28 cellular contexts compared by ENCODE assay signal in the genomic region with DNA sequence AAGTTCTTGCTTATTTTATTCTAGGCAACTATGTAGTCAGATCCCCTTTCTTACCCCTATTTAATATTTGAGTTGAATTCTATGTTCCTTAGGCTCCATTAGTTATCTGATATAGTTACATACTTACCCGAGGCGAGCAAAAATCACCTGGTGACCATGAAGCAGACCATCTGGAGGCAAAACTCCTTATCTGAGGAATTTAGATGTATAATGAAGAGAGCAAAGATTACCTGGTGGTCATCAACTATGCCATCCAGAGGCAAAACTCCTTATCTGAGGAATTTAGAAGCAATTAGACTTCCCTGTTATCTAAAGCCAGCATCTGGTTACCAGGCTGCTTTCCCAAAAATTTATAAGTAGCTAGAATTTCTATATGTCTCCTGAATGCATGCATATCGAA.
"Had no signal": no experiment of that assay in that cellular context is flagged by ENCODE, and none has a peak within 500 bp of the region (broad histone marks: within the 10 kb centered on the region; RNA-seq: fewer than 3 reads in every experiment).

No MANE protein-coding gene starts in this region.

- H3K4me3 Mint-ChIP-seq: activated CD4-positive, alpha-beta memory T cell treated with anti-CD3 and anti-CD28 coated beads, Interleukin-2, amount 10 ng/mL, durations not matched to agents 7 days and 5 days; activated CD4-positive, alpha-beta T cell treated with anti-CD3 and anti-CD28 coated beads, Interleukin-2, amount 10 ng/mL, durations not matched to agents 7 days and 5 days; activated naive CD4-positive, alpha-beta T cell treated with anti-CD3 and anti-CD28 coated beads for 36 hours; activated naive CD4-positive, alpha-beta T cell treated with anti-CD3 and anti-CD28 coated beads, Interleukin-2, amount 50 U/mL, for 24 hours; activated naive CD8-positive, alpha-beta T cell treated with anti-CD3 and anti-CD28 coated beads for 36 hours; activated naive CD8-positive, alpha-beta T cell treated with anti-CD3 and anti-CD28 coated beads, Interleukin-2, amount 50 U/mL, for 24 hours; activated T-cell treated with anti-CD3 and anti-CD28 coated beads, Interleukin-2, amount 50 U/mL, for 24 hours; activated T-helper 17 cell treated with anti-CD3 and anti-CD28 coated beads, Interleukin-2, amount 50 U/mL, for 72 hours had no signal

- H3K9me3 Mint-ChIP-seq: activated naive CD4-positive, alpha-beta T cell treated with anti-CD3 and anti-CD28 coated beads, Interleukin-2, amount 50 U/mL, for 24 hours; activated naive CD8-positive, alpha-beta T cell treated with anti-CD3 and anti-CD28 coated beads, Interleukin-2, amount 50 U/mL, for 24 hours; activated T-cell treated with anti-CD3 and anti-CD28 coated beads, Interleukin-2, amount 50 U/mL, for 24 hours; activated T-helper 17 cell treated with anti-CD3 and anti-CD28 coated beads, Interleukin-2, amount 50 U/mL, for 72 hours had no signal

- DNase-seq: activated CD4-positive, alpha-beta memory T cell treated with anti-CD3 and anti-CD28 coated beads, Interleukin-2, amount 10 ng/mL, durations not matched to agents 7 days and 5 days; activated CD4-positive, alpha-beta T cell treated with anti-CD3 and anti-CD28 coated beads for 1 hour; activated CD4-positive, alpha-beta T cell treated with anti-CD3 and anti-CD28 coated beads for 4 hours; activated CD4-positive, alpha-beta T cell treated with anti-CD3 and anti-CD28 coated beads, Interleukin-2, amount 10 ng/mL, durations not matched to agents 7 days and 5 days; activated CD4-positive, alpha-beta T cell treated with anti-CD3 and anti-CD28 coated beads, Interleukin-2, amount 50 U/mL, for 4 hours; activated CD8-positive, alpha-beta memory T cell treated with anti-CD3 and anti-CD28 coated beads, Interleukin-2, amount 50 U/mL, for 48 hours; activated effector memory CD4-positive, alpha-beta T cell treated with anti-CD3 and anti-CD28 coated beads, Interleukin-2, amount 50 U/mL, for 16 hours; activated naive CD4-positive, alpha-beta T cell treated with anti-CD3 and anti-CD28 coated beads for 36 hours; activated naive CD8-positive, alpha-beta T cell treated with anti-CD3 and anti-CD28 coated beads for 36 hours; activated naive CD8-positive, alpha-beta T cell treated with anti-CD3 and anti-CD28 coated beads, Interleukin-2, amount 50 U/mL, for 24 hours; activated T-cell treated with anti-CD3 and anti-CD28 coated beads for 4 hours; activated T-cell treated with anti-CD3 and anti-CD28 coated beads, Interleukin-2, amount 50 U/mL, for 24 hours; adrenal gland; amygdala; aorta; body of pancreas; central memory CD4-positive, alpha-beta T cell; cerebellar nuclear complex; colonic mucosa; effector CD8-positive, alpha-beta T cell; foreskin keratinocyte; gastrocnemius medialis; glutamatergic neuron; T-helper 1 cell; T-helper 2 cell had no signal

- H3K27me3 ChIP-seq: adrenal gland, body of pancreas, colonic mucosa, esophagus muscularis mucosa, foreskin keratinocyte, gastrocnemius medialis had no signal

- ATAC-seq: activated naive CD8-positive, alpha-beta T cell treated with anti-CD3 and anti-CD28 coated beads, Interleukin-2, amount 50 U/mL, for 24 hours; activated T-helper 17 cell treated with anti-CD3 and anti-CD28 coated beads, Interleukin-2, amount 50 U/mL, for 72 hours; body of pancreas; foreskin keratinocyte; gastrocnemius medialis had no signal

- H3K27ac Mint-ChIP-seq: activated CD4-positive, alpha-beta memory T cell treated with anti-CD3 and anti-CD28 coated beads, Interleukin-2, amount 10 ng/mL, durations not matched to agents 7 days and 5 days; activated CD4-positive, alpha-beta T cell treated with anti-CD3 and anti-CD28 coated beads, Interleukin-2, amount 10 ng/mL, durations not matched to agents 7 days and 5 days; activated naive CD4-positive, alpha-beta T cell treated with anti-CD3 and anti-CD28 coated beads for 36 hours; activated naive CD4-positive, alpha-beta T cell treated with anti-CD3 and anti-CD28 coated beads, Interleukin-2, amount 50 U/mL, for 24 hours; activated naive CD8-positive, alpha-beta T cell treated with anti-CD3 and anti-CD28 coated beads for 36 hours; activated naive CD8-positive, alpha-beta T cell treated with anti-CD3 and anti-CD28 coated beads, Interleukin-2, amount 50 U/mL, for 24 hours; activated T-cell treated with anti-CD3 and anti-CD28 coated beads, Interleukin-2, amount 50 U/mL, for 24 hours; activated T-helper 17 cell treated with anti-CD3 and anti-CD28 coated beads, Interleukin-2, amount 50 U/mL, for 72 hours had no signal

- H3K4me1 Mint-ChIP-seq: activated CD4-positive, alpha-beta memory T cell treated with anti-CD3 and anti-CD28 coated beads, Interleukin-2, amount 10 ng/mL, durations not matched to agents 7 days and 5 days; activated CD4-positive, alpha-beta T cell treated with anti-CD3 and anti-CD28 coated beads, Interleukin-2, amount 10 ng/mL, durations not matched to agents 7 days and 5 days; activated naive CD4-positive, alpha-beta T cell treated with anti-CD3 and anti-CD28 coated beads, Interleukin-2, amount 50 U/mL, for 24 hours; activated naive CD8-positive, alpha-beta T cell treated with anti-CD3 and anti-CD28 coated beads for 36 hours; activated naive CD8-positive, alpha-beta T cell treated with anti-CD3 and anti-CD28 coated beads, Interleukin-2, amount 50 U/mL, for 24 hours had no signal

- H3K36me3 ChIP-seq: adrenal gland, colonic mucosa had no signal

- H3K27me3 Mint-ChIP-seq: activated CD4-positive, alpha-beta memory T cell treated with anti-CD3 and anti-CD28 coated beads, Interleukin-2, amount 10 ng/mL, durations not matched to agents 7 days and 5 days; activated CD4-positive, alpha-beta T cell treated with anti-CD3 and anti-CD28 coated beads, Interleukin-2, amount 10 ng/mL, durations not matched to agents 7 days and 5 days; activated naive CD4-positive, alpha-beta T cell treated with anti-CD3 and anti-CD28 coated beads, Interleukin-2, amount 50 U/mL, for 24 hours; activated naive CD8-positive, alpha-beta T cell treated with anti-CD3 and anti-CD28 coated beads for 36 hours; activated naive CD8-positive, alpha-beta T cell treated with anti-CD3 and anti-CD28 coated beads, Interleukin-2, amount 50 U/mL, for 24 hours; activated T-cell treated with anti-CD3 and anti-CD28 coated beads, Interleukin-2, amount 50 U/mL, for 24 hours; activated T-helper 17 cell treated with anti-CD3 and anti-CD28 coated beads, Interleukin-2, amount 50 U/mL, for 72 hours had no signal

- H3K4me1 ChIP-seq: adrenal gland, body of pancreas, colonic mucosa, esophagus muscularis mucosa had no signal

- H3K4me3 ChIP-seq: adrenal gland, body of pancreas, colonic mucosa, esophagus muscularis mucosa, gastrocnemius medialis had no signal

- H3K9me3 ChIP-seq: adrenal gland, body of pancreas, colonic mucosa, esophagus muscularis mucosa, gastrocnemius medialis had no signal

- H3K27ac ChIP-seq: adrenal gland, body of pancreas, colonic mucosa, esophagus muscularis mucosa, foreskin keratinocyte, gastrocnemius medialis had no signal
